2 cellular contexts compared by ENCODE assay signal in the genomic region with DNA sequence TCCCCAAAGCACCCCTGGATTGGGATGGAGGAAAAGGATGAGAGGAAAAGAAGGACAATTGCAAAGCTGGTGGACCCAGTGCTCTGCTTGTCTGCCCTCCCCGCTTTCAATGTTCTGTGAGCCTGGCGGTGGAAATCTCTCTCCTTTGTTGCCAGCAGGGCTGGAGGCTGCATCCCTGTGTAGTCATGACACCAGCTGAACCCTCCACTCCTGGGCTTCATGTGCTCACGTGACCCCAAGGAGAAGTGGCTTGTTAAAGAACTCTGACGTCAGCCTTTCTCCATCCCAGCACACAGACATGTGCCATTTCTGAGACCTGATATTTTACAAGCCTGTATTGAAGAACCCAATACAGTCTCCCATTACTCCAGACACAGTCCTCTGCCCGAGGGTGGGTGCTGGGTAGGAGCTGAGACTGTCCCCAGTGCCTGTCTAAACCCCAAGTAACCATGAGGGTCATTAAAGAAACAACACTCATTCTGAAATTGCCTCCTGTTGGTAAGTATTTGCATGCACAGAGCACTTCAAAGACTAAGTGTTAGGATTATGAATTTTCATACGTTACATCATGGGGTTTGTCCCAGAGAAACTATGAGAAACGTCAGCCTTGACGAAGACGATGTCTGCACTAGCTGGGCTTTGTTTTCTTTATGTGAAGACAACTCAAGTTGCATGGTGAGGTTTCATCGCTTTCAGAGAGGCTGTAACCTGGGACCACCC.
TF ChIP-seq lines count a peak whose summit lies in the region.

No MANE protein-coding gene starts in this region.

TF ChIP-seq in A549, 52 proteins besides CTCF, POLR2A, EP300 and RAD21:
- no peak for TF ChIP-seq BHLHE40 (IDR thresholded peaks at IDR 0.05; ENCODE audit: low read depth, low read length)
- TF ChIP-seq EHMT2 (IDR thresholded peaks at IDR 0.05; ENCODE audit: low read depth), result no peak

TF ChIP-seq in GM12878, 131 proteins besides CTCF, POLR2A, EP300 and RAD21 (continues in another document):
- TF ChIP-seq TCF7 (IDR thresholded peaks at IDR 0.05; ENCODE audit: borderline replicate concordance), result peak; percentile 85; the same call in 1 of the 2 replicates
- no peak for TF ChIP-seq KAT2A (conservative IDR thresholded peaks at IDR 0.05; ENCODE audit: control insufficient read depth, low read depth, low read length)
- TF ChIP-seq IRF3 (IDR thresholded peaks at IDR 0.05), result no peak
- TF ChIP-seq JUNB (IDR thresholded peaks at IDR 0.05), result peak; percentile 80
- no peak for TF ChIP-seq SUZ12 (IDR thresholded peaks at IDR 0.05; ENCODE audit: unreplicated experiment)
- peak; percentile 95; the same call in 2 of the 3 replicates for TF ChIP-seq POU2F2 (IDR thresholded peaks at IDR 0.05; ENCODE audit: borderline replicate concordance, low read depth, low read length)
- peak; percentile 26; the same call in 1 of the 2 replicates for TF ChIP-seq NR2F1 (conservative IDR thresholded peaks at IDR 0.05)
- TF ChIP-seq, protein P1, sequence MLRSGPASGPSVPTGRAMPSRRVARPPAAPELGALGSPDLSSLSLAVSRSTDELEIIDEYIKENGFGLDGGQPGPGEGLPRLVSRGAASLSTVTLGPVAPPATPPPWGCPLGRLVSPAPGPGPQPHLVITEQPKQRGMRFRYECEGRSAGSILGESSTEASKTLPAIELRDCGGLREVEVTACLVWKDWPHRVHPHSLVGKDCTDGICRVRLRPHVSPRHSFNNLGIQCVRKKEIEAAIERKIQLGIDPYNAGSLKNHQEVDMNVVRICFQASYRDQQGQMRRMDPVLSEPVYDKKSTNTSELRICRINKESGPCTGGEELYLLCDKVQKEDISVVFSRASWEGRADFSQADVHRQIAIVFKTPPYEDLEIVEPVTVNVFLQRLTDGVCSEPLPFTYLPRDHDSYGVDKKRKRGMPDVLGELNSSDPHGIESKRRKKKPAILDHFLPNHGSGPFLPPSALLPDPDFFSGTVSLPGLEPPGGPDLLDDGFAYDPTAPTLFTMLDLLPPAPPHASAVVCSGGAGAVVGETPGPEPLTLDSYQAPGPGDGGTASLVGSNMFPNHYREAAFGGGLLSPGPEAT (IDR thresholded peaks at IDR 0.05; ENCODE audit: low read depth), result no peak
- TF ChIP-seq, protein P2, sequence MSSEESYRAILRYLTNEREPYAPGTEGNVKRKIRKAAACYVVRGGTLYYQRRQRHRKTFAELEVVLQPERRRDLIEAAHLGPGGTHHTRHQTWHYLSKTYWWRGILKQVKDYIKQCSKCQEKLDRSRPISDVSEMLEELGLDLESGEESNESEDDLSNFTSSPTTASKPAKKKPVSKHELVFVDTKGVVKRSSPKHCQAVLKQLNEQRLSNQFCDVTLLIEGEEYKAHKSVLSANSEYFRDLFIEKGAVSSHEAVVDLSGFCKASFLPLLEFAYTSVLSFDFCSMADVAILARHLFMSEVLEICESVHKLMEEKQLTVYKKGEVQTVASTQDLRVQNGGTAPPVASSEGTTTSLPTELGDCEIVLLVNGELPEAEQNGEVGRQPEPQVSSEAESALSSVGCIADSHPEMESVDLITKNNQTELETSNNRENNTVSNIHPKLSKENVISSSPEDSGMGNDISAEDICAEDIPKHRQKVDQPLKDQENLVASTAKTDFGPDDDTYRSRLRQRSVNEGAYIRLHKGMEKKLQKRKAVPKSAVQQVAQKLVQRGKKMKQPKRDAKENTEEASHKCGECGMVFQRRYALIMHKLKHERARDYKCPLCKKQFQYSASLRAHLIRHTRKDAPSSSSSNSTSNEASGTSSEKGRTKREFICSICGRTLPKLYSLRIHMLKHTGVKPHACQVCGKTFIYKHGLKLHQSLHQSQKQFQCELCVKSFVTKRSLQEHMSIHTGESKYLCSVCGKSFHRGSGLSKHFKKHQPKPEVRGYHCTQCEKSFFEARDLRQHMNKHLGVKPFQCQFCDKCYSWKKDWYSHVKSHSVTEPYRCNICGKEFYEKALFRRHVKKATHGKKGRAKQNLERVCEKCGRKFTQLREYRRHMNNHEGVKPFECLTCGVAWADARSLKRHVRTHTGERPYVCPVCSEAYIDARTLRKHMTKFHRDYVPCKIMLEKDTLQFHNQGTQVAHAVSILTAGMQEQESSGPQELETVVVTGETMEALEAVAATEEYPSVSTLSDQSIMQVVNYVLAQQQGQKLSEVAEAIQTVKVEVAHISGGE (CRISPR knock-in tag; IDR thresholded peaks at IDR 0.05), result no peak
- peak; percentile 8 to 85; a peak in 2 of 4 replicates for TF ChIP-seq BHLHE40 (IDR thresholded peaks at IDR 0.05; ENCODE audit: borderline replicate concordance in 1 of 2, low read depth in 2 of 2, low read length in 1 of 2)
- TF ChIP-seq JUND (IDR thresholded peaks at IDR 0.05; ENCODE audit: low read depth, low read length), result peak; percentile 48; the same call in 1 of the 2 replicates
- TF ChIP-seq BCL3 (IDR thresholded peaks at IDR 0.05; ENCODE audit: borderline replicate concordance, insufficient read depth, low read depth, low read length, poor library complexity, severe bottlenecking), result no peak
- TF ChIP-seq CREM (IDR thresholded peaks at IDR 0.05; ENCODE audit: low read depth), result peak; percentile 49; the same call in 1 of the 2 replicates
- no peak for TF ChIP-seq NFYA (IDR thresholded peaks at IDR 0.05; ENCODE audit: borderline replicate concordance, low read depth, low read length)
- TF ChIP-seq PAX5 (IDR thresholded peaks at IDR 0.05; ENCODE audit: borderline replicate concordance, low read depth, low read length), result no peak
- no peak for TF ChIP-seq PAX8 (IDR thresholded peaks at IDR 0.05)
- peak; percentile 65; the same call in 1 of the 2 replicates for TF ChIP-seq RAD51 (IDR thresholded peaks at IDR 0.05)
- TF ChIP-seq, protein P3, sequence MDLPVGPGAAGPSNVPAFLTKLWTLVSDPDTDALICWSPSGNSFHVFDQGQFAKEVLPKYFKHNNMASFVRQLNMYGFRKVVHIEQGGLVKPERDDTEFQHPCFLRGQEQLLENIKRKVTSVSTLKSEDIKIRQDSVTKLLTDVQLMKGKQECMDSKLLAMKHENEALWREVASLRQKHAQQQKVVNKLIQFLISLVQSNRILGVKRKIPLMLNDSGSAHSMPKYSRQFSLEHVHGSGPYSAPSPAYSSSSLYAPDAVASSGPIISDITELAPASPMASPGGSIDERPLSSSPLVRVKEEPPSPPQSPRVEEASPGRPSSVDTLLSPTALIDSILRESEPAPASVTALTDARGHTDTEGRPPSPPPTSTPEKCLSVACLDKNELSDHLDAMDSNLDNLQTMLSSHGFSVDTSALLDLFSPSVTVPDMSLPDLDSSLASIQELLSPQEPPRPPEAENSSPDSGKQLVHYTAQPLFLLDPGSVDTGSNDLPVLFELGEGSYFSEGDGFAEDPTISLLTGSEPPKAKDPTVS (IDR thresholded peaks at IDR 0.05; ENCODE audit: low read depth, low read length), result no peak
- no peak for TF ChIP-seq MEF2B (IDR thresholded peaks at IDR 0.05; ENCODE audit: partially characterized antibody, poor library complexity, severe bottlenecking)
- TF ChIP-seq, protein P4, sequence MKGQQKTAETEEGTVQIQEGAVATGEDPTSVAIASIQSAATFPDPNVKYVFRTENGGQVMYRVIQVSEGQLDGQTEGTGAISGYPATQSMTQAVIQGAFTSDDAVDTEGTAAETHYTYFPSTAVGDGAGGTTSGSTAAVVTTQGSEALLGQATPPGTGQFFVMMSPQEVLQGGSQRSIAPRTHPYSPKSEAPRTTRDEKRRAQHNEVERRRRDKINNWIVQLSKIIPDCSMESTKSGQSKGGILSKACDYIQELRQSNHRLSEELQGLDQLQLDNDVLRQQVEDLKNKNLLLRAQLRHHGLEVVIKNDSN (IDR thresholded peaks at IDR 0.05; ENCODE audit: borderline replicate concordance, extremely low read length, insufficient read depth, low read depth, low read length), result peak; percentile 38
- no peak for TF ChIP-seq SMAD1 (IDR thresholded peaks at IDR 0.05; ENCODE audit: low read depth, partially characterized antibody)
- no peak for TF ChIP-seq BRCA1 (IDR thresholded peaks at IDR 0.05; ENCODE audit: low read depth, low read length)
- TF ChIP-seq IKZF2 (IDR thresholded peaks at IDR 0.05), result peak; percentile 46 to 54; a peak in 2 of 4 replicates
- no peak for TF ChIP-seq MTA3 (IDR thresholded peaks at IDR 0.05; ENCODE audit: borderline replicate concordance, low read length)
- no peak for TF ChIP-seq MYC (IDR thresholded peaks at IDR 0.05; ENCODE audit: insufficient read depth, insufficient read length, insufficient replicate concordance, low read length, severe bottlenecking)
- peak; percentile 79 for TF ChIP-seq BCL11A (IDR thresholded peaks at IDR 0.05; ENCODE audit: low read depth, low read length)
- no peak for TF ChIP-seq ZBTB40 (IDR thresholded peaks at IDR 0.05; ENCODE audit: borderline replicate concordance)
- TF ChIP-seq SMARCA5 (IDR thresholded peaks at IDR 0.05), result no peak
- TF ChIP-seq RUNX3 (IDR thresholded peaks at IDR 0.05; ENCODE audit: low read length), result peak; percentile 34; the same call in 1 of the 2 replicates
- no peak for TF ChIP-seq EGR1 (IDR thresholded peaks at IDR 0.05; ENCODE audit: borderline replicate concordance in 1 of 2, low read depth in 2 of 2, low read length in 2 of 2)
- no peak for TF ChIP-seq TCF12 (IDR thresholded peaks at IDR 0.05; ENCODE audit: low read depth, low read length)
- TF ChIP-seq MYB (IDR thresholded peaks at IDR 0.05; ENCODE audit: borderline replicate concordance, low read depth, low read length), result no peak
- TF ChIP-seq HDAC2 (IDR thresholded peaks at IDR 0.05), result no peak
- TF ChIP-seq ZZZ3 (IDR thresholded peaks at IDR 0.05; ENCODE audit: control insufficient read depth, insufficient read length, low read depth), result no peak
- no peak for TF ChIP-seq ZBTB4 (CRISPR knock-in tag; IDR thresholded peaks at IDR 0.05)
